1 cellular context compared by ENCODE assay signal in genomic region chr14:102878970-102879460, GRCh38.
TF ChIP-seq lines count a peak whose summit lies in the region.

No MANE protein-coding gene starts in this region.

TF ChIP-seq in HepG2, 621 proteins besides CTCF, POLR2A, EP300 and RAD21 (continued from another document and continues in another):
- TF ChIP-seq, protein P1, sequence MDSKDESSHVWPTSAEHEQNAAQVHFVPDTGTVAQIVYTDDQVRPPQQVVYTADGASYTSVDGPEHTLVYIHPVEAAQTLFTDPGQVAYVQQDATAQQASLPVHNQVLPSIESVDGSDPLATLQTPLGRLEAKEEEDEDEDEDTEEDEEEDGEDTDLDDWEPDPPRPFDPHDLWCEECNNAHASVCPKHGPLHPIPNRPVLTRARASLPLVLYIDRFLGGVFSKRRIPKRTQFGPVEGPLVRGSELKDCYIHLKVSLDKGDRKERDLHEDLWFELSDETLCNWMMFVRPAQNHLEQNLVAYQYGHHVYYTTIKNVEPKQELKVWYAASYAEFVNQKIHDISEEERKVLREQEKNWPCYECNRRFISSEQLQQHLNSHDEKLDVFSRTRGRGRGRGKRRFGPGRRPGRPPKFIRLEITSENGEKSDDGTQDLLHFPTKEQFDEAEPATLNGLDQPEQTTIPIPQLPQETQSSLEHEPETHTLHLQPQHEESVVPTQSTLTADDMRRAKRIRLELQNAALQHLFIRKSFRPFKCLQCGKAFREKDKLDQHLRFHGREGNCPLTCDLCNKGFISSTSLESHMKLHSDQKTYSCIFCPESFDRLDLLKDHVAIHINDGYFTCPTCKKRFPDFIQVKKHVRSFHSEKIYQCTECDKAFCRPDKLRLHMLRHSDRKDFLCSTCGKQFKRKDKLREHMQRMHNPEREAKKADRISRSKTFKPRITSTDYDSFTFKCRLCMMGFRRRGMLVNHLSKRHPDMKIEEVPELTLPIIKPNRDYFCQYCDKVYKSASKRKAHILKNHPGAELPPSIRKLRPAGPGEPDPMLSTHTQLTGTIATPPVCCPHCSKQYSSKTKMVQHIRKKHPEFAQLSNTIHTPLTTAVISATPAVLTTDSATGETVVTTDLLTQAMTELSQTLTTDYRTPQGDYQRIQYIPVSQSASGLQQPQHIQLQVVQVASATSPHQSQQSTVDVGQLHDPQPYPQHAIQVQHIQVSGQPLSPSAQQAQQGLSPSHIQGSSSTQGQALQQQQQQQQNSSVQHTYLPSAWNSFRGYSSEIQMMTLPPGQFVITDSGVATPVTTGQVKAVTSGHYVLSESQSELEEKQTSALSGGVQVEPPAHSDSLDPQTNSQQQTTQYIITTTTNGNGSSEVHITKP (CRISPR knock-in tag; IDR thresholded peaks at IDR 0.05; ENCODE audit: low read depth) = no peak
- no peak for TF ChIP-seq ZNF496 (CRISPR knock-in tag; IDR thresholded peaks at IDR 0.05; ENCODE audit: insufficient replicate concordance)
- no peak for TF ChIP-seq ZFP62 (CRISPR knock-in tag; IDR thresholded peaks at IDR 0.05)
- TF ChIP-seq, protein P2, sequence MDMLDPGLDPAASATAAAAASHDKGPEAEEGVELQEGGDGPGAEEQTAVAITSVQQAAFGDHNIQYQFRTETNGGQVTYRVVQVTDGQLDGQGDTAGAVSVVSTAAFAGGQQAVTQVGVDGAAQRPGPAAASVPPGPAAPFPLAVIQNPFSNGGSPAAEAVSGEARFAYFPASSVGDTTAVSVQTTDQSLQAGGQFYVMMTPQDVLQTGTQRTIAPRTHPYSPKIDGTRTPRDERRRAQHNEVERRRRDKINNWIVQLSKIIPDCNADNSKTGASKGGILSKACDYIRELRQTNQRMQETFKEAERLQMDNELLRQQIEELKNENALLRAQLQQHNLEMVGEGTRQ (IDR thresholded peaks at IDR 0.05; ENCODE audit: low read depth, low read length) = no peak
- TF ChIP-seq, protein P2 (CRISPR knock-in tag; IDR thresholded peaks at IDR 0.05; ENCODE audit: borderline replicate concordance) = no peak
- TF ChIP-seq TFDP1 (CRISPR knock-in tag; IDR thresholded peaks at IDR 0.05; ENCODE audit: borderline replicate concordance) = no peak
- no peak for TF ChIP-seq SP5 (CRISPR knock-in tag; IDR thresholded peaks at IDR 0.05; ENCODE audit: borderline replicate concordance, low read depth)
- no peak for TF ChIP-seq TOE1 (CRISPR knock-in tag; IDR thresholded peaks at IDR 0.05)
- TF ChIP-seq, protein P3, sequence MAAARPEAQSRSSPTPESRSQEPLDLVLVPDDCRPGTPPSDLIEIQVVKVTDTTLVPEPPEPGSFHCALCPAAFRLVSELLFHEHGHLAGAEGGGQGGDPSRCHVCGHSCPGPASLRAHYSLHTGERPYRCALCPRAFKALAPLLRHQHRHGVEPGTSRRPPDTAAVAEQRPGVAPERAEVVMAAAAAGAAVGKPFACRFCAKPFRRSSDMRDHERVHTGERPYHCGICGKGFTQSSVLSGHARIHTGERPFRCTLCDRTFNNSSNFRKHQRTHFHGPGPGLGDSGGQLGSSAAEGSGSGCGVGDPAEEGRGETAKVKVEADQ (CRISPR knock-in tag; IDR thresholded peaks at IDR 0.05; ENCODE audit: borderline replicate concordance) = no peak
- no peak for TF ChIP-seq AKNA (CRISPR knock-in tag; IDR thresholded peaks at IDR 0.05; ENCODE audit: borderline replicate concordance)
- TF ChIP-seq KDM6A (CRISPR knock-in tag; IDR thresholded peaks at IDR 0.05; ENCODE audit: low read depth) = no peak
- TF ChIP-seq ZNF205 (CRISPR knock-in tag; IDR thresholded peaks at IDR 0.05) = no peak
- TF ChIP-seq PREB (CRISPR knock-in tag; IDR thresholded peaks at IDR 0.05) = no peak
- TF ChIP-seq BHLHE40 (IDR thresholded peaks at IDR 0.05; ENCODE audit: low read length) = no peak
- no peak for TF ChIP-seq ZNF816 (CRISPR knock-in tag; IDR thresholded peaks at IDR 0.05; ENCODE audit: borderline replicate concordance)
- no peak for TF ChIP-seq CENPX (CRISPR knock-in tag; IDR thresholded peaks at IDR 0.05)
- no peak for TF ChIP-seq PHF5A (CRISPR knock-in tag; IDR thresholded peaks at IDR 0.05; ENCODE audit: low read depth, unreplicated experiment)
- TF ChIP-seq, protein P4, sequence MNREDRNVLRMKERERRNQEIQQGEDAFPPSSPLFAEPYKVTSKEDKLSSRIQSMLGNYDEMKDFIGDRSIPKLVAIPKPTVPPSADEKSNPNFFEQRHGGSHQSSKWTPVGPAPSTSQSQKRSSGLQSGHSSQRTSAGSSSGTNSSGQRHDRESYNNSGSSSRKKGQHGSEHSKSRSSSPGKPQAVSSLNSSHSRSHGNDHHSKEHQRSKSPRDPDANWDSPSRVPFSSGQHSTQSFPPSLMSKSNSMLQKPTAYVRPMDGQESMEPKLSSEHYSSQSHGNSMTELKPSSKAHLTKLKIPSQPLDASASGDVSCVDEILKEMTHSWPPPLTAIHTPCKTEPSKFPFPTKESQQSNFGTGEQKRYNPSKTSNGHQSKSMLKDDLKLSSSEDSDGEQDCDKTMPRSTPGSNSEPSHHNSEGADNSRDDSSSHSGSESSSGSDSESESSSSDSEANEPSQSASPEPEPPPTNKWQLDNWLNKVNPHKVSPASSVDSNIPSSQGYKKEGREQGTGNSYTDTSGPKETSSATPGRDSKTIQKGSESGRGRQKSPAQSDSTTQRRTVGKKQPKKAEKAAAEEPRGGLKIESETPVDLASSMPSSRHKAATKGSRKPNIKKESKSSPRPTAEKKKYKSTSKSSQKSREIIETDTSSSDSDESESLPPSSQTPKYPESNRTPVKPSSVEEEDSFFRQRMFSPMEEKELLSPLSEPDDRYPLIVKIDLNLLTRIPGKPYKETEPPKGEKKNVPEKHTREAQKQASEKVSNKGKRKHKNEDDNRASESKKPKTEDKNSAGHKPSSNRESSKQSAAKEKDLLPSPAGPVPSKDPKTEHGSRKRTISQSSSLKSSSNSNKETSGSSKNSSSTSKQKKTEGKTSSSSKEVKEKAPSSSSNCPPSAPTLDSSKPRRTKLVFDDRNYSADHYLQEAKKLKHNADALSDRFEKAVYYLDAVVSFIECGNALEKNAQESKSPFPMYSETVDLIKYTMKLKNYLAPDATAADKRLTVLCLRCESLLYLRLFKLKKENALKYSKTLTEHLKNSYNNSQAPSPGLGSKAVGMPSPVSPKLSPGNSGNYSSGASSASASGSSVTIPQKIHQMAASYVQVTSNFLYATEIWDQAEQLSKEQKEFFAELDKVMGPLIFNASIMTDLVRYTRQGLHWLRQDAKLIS (CRISPR knock-in tag; IDR thresholded peaks at IDR 0.05) = no peak
- TF ChIP-seq ELF1 (CRISPR knock-in tag; IDR thresholded peaks at IDR 0.05) = 0 out of 2 replicates have a peak, but pooled peaks have one; percentile 14
- 0 out of 2 replicates have a peak, but pooled peaks have one; percentile 19 for TF ChIP-seq ARID5B (CRISPR knock-in tag; IDR thresholded peaks at IDR 0.05)
- no peak for TF ChIP-seq CREB1 (IDR thresholded peaks at IDR 0.05)
- TF ChIP-seq CREB1 (CRISPR knock-in tag; IDR thresholded peaks at IDR 0.05) = no peak
- TF ChIP-seq ZNF720 (CRISPR knock-in tag; IDR thresholded peaks at IDR 0.05) = no peak
- TF ChIP-seq SRY (CRISPR knock-in tag; IDR thresholded peaks at IDR 0.05) = no peak
